In the genomic region with DNA sequence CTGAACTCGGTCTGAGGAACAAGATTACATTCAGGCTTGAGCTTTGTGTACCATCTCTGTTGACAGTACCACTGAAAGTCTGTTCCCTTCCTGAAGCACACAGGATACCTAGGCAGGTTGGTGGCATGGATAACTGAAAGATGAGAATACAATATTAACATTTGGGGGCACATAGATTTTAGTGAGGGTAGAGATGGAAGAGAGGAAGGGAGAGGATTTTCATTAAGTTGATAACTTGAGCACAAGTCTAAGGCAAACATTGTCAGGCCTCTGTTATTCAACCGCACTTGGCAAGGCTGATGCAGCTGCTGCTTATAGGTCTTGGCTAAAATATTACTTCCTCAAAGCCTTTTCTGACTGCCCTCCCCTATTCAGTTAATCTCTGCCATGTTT, we compare ENCODE assay signal across 13 cellular contexts. TPM values are rescaled to one million over a fixed set of nuclear protein-coding genes. Genes with fewer than 3 reads are reported as not detected.
DNase-seq lines count a peak whose midpoint lies in the region; ATAC-seq and TF ChIP-seq lines count a peak whose summit lies in the region.
"Had no signal": no experiment of that assay in that cellular context is flagged by ENCODE, and none has a peak within 500 bp of the region (broad histone marks: within the 10 kb centered on the region; RNA-seq: fewer than 3 reads in every experiment).

No MANE protein-coding gene starts in this region.

- no peaks in the 10 kb centered on the region for H3K23me2 ChIP-seq in H9 (ENCODE audit: insufficient read length, low read depth, low read length, poor library complexity, severe bottlenecking)

- no peak overlapping the region for H2BK12ac ChIP-seq in H9 (ENCODE audit: insufficient read length, low read depth, low read length)

- intact Hi-C loops in CD4-positive, alpha-beta T cell (cut with DNase I, micrococcal nuclease): no loop called here
- intact Hi-C loops in left colon (cut with DNase I, micrococcal nuclease): no loop called here

- H3K79me2 ChIP-seq in H9 (ENCODE audit: insufficient read depth, low read length): no peaks in the 10 kb centered on the region

- H2AK5ac ChIP-seq in H9 (ENCODE audit: insufficient read length, low read length): no peak overlapping the region

- no peak for TF ChIP-seq CTCF in CD4-positive, alpha-beta T cell (IDR thresholded peaks at IDR 0.05)
- TF ChIP-seq CTCF in suprapubic skin (IDR thresholded peaks at IDR 0.05): no peak
- no peak for TF ChIP-seq CTCF in H9 (conservative IDR thresholded peaks at IDR 0.05)

- no peak overlapping the region for H3K56ac ChIP-seq in H9 (ENCODE audit: insufficient read length, low read depth, low read length)

- H2AFZ ChIP-seq in H9 (ENCODE audit: low read length): no peak overlapping the region

- no peak overlapping the region for H3K14ac ChIP-seq in H9 (ENCODE audit: insufficient read depth, low read length)

- peaks cover 24% of the 10 kb centered on the region for H3K36me3 ChIP-seq in suprapubic skin

- H4K20me1 ChIP-seq in H9 (ENCODE audit: control insufficient read depth, insufficient read depth, insufficient read length): no peaks in the 10 kb centered on the region

- 56% methylated on average over 2 of the region's 2 CpGs for WGBS in suprapubic skin
- WGBS in H9 (ENCODE audit: extremely low coverage, insufficient read length, low lambda C conversion rate): no CpG with 5 or more reads among the region's 2 CpGs

- H2BK5ac ChIP-seq in H9 (ENCODE audit: insufficient read length, low read length): no peak overlapping the region

- no peak overlapping the region for H2BK20ac ChIP-seq in H9 (ENCODE audit: low read depth, low read length, poor library complexity, severe bottlenecking)

- H3K9me3 ChIP-seq in CD4-positive, alpha-beta T cell (ENCODE audit: control insufficient read depth, low read length): no peaks in the 10 kb centered on the region
- H3K9me3 ChIP-seq in suprapubic skin (no peaks in the 10 kb centered on the region), H9 (ENCODE audit: control insufficient read depth, low read depth, low read length) (no peaks in the 10 kb centered on the region)
- H3K9me3 ChIP-seq: body of pancreas, HAP-1 had no signal

- no peak overlapping the region for H4K8ac ChIP-seq in H9 (replicated peaks; ENCODE audit: insufficient read length, low read depth, low read length)

- no peak for DNase-seq in CD4-positive, alpha-beta T cell
- DNase-seq in NOMO-1 treated with dmso at 0.1 percent for 144 hours (lab: John Stamatoyannopoulos, UW; ENCODE audit: unreplicated experiment): peak; percentile 55
- no peak for DNase-seq in left colon
- no peak for DNase-seq in dedifferentiated amniotic fluid mesenchymal stem cell (ENCODE audit: extremely low spot score)
- no peak for DNase-seq in suprapubic skin (ENCODE audit: low spot score in 2 of 2)
- no peak for DNase-seq in H9
- DNase-seq in AG08396 (ENCODE audit: low spot score): no peak
- DNase-seq: IMR-90, left ventricle myocardium superior had no signal

- no peaks in the 10 kb centered on the region for H3K4me1 ChIP-seq in suprapubic skin
- no peaks in the 10 kb centered on the region; the same call in 1 of the 2 replicates for H3K4me1 ChIP-seq in H9 (ENCODE audit: insufficient read depth, low read length)

- ATAC-seq in CD4-positive, alpha-beta T cell (ENCODE audit: poor library complexity): no peak
- ATAC-seq in GM21529 (IDR thresholded peaks at IDR 0.05; ENCODE audit: unreplicated experiment): peak; percentile 38
- ATAC-seq in left colon: peak; percentile 64
- ATAC-seq: body of pancreas, left ventricle myocardium superior had no signal

- H3K9me3 Mint-ChIP-seq in CD4-positive, alpha-beta T cell: no peaks in the 10 kb centered on the region
- H3K9me3 Mint-ChIP-seq in H9: no peaks in the 10 kb centered on the region
- H3K9me3 Mint-ChIP-seq: endodermal cell had no signal

- H3K27ac Mint-ChIP-seq in CD4-positive, alpha-beta T cell: peak overlapping the region; percentile 45
- peak overlapping the region in 1 of 3 experiments; percentile 74; a peak in 2 of 7 replicates for H3K27ac Mint-ChIP-seq in H9
- H3K27ac Mint-ChIP-seq: endodermal cell had no signal

- TF ChIP-seq EP300 in suprapubic skin (IDR thresholded peaks at IDR 0.05): no peak

- no peak overlapping the region for H2BK120ac ChIP-seq in H9 (ENCODE audit: low read depth, low read length, poor library complexity, severe bottlenecking)

- H3T11ph ChIP-seq in H9 (ENCODE audit: low read length): no peak overlapping the region

- no peaks in the 10 kb centered on the region for H3K27me3 Mint-ChIP-seq in CD4-positive, alpha-beta T cell
- peaks cover 1% of the 10 kb centered on the region; the same call in 1 of the 2 replicates for H3K27me3 Mint-ChIP-seq in H9 (ENCODE audit: low read depth)

- H3K79me1 ChIP-seq in H9 (ENCODE audit: insufficient read depth, low read depth, low read length, poor library complexity, severe bottlenecking): no peaks in the 10 kb centered on the region

- CTCF ChIA-PET in CD4-positive, alpha-beta T cell (lab: Charles Lee): no interaction called here

- no peak overlapping the region for H3K4me2 ChIP-seq in H9 (ENCODE audit: insufficient read depth, insufficient read length, low read length)

- no peak overlapping the region for H3K18ac ChIP-seq in H9 (ENCODE audit: insufficient read length, low read depth, low read length)

- no peak overlapping the region for H2BK15ac ChIP-seq in H9 (ENCODE audit: low read depth, low read length)

- no peak overlapping the region for H3K4me3 ChIP-seq in suprapubic skin
- H3K4me3 ChIP-seq: body of pancreas, HAP-1 had no signal

- no peak overlapping the region for H4K91ac ChIP-seq in H9 (ENCODE audit: insufficient read length, low read depth, low read length)

- no peak overlapping the region for H4K5ac ChIP-seq in H9 (ENCODE audit: insufficient read length, low read depth, low read length)

- no peak overlapping the region for H3K23ac ChIP-seq in H9 (ENCODE audit: insufficient read length, low read depth, low read length)

- H3K4me3 Mint-ChIP-seq in CD4-positive, alpha-beta T cell: no peak overlapping the region
- no peak overlapping the region for H3K4me3 Mint-ChIP-seq in H9
- H3K4me3 Mint-ChIP-seq: endodermal cell had no signal

- H3K27ac ChIP-seq in CD4-positive, alpha-beta T cell (ENCODE audit: low read depth, low read length): no peak overlapping the region
- H3K27ac ChIP-seq in suprapubic skin (no peak overlapping the region), H9 (ENCODE audit: insufficient read length, low read depth, low read length) (no peak overlapping the region)
- H3K27ac ChIP-seq: body of pancreas had no signal

- H3K4ac ChIP-seq in H9 (ENCODE audit: low read depth, low read length): no peak overlapping the region

- H3K36me3 Mint-ChIP-seq in CD4-positive, alpha-beta T cell (ENCODE audit: low read depth): peaks cover 35% of the 10 kb centered on the region
- H3K36me3 Mint-ChIP-seq in H9 (ENCODE audit: insufficient read depth in 1 of 3, low read depth in 3 of 3): peaks cover 23 to 40% (median 30%) of the 10 kb centered on the region in 3 experiments; a peak in 6 of 7 replicates

- no peak overlapping the region for H3K9ac ChIP-seq in H9 (ENCODE audit: extremely low read depth, insufficient read length, low read length)

- no peak for TF ChIP-seq POLR2A in suprapubic skin (IDR thresholded peaks at IDR 0.05)

- POLR2A ChIA-PET in CD4-positive, alpha-beta T cell (lab: Charles Lee): interaction anchor here (0.9 kb wide), 1 partner anchor 12 kb away, joined by 3 read pairs; no protein-coding TSS in a partner anchor

- H3K4me1 Mint-ChIP-seq in CD4-positive, alpha-beta T cell (ENCODE audit: low read depth): peaks cover 36% of the 10 kb centered on the region
- H3K4me1 Mint-ChIP-seq in H9: peaks cover under 1 to 2% of the 10 kb centered on the region in 2 experiments; a peak in 1 of 4 replicates

- H3K27me3 ChIP-seq in CD4-positive, alpha-beta T cell (ENCODE audit: control insufficient read depth, insufficient read depth, low read length): no peaks in the 10 kb centered on the region
- H3K27me3 ChIP-seq in suprapubic skin (no peaks in the 10 kb centered on the region), H9 (ENCODE audit: insufficient read depth, low read length) (no peaks in the 10 kb centered on the region)
- H3K27me3 ChIP-seq: body of pancreas had no signal

RNA-seq across cellular contexts. Expression of gene MIR17HG, which starts 10.9 kb away (rescaled TPM):
- total RNA-seq in CD4-positive, alpha-beta T cell: 1 to 10 TPM; 6.0 to 6.6 TPM
- total RNA-seq in left colon (1 to 10 TPM; 1.4 to 3.3 TPM), suprapubic skin (10 to 100 TPM in 1 of 4 donors, 1 to 10 TPM in 3; 4.0 to 12.8 (median 4.2) TPM), H9 (2021) (35.7 and 38.7 TPM in 2 replicates)

RNA-seq across cellular contexts. Expression of gene GPC5, which starts 40.0 kb away (rescaled TPM):
- not detected for total RNA-seq in CD4-positive, alpha-beta T cell
- total RNA-seq in left colon: under 1 TPM; 0.22 to 0.24 TPM
- total RNA-seq in suprapubic skin: under 1 TPM in 1 of 4 donors, not detected in 3; 0.55 TPM
- 0.15 TPM in 1 of 2 replicates, not detected in the other for total RNA-seq in H9 (2021)
- total RNA-seq: body of pancreas had no signal
